ENCODE assay signal across 8 cellular contexts in genomic region chr3:151084893-151085226, GRCh38. TPM values are rescaled to one million over a fixed set of nuclear protein-coding genes. Genes with fewer than 3 reads are reported as not detected.
DNase-seq lines count a peak whose midpoint lies in the region; ATAC-seq lines count a peak whose summit lies in the region.

No MANE protein-coding gene starts in this region.

- no peaks in the 10 kb centered on the region for H3K36me3 Mint-ChIP-seq in activated CD4-positive, alpha-beta T cell treated with anti-CD3 and anti-CD28 coated beads, Interleukin-2, amount 10 ng/mL, durations not matched to agents 24 days and 14 days (ENCODE audit: low read depth)
- H3K36me3 Mint-ChIP-seq in activated naive CD8-positive, alpha-beta T cell treated with anti-CD3 and anti-CD28 coated beads, Interleukin-2, amount 50 U/mL, for 24 hours (ENCODE audit: low read depth) = no peaks in the 10 kb centered on the region

- intact Hi-C loops in activated CD4-positive, alpha-beta T cell treated with anti-CD3 and anti-CD28 coated beads, Interleukin-2, amount 10 ng/mL, durations not matched to agents 24 days and 14 days (cut with micrococcal nuclease) = loop anchor here (5.0 to 10.0 kb wide), 7 partner anchors 122 to 1273 kb away; partner anchors contain the start of genes ERICH6 and RNF13

- H3K4me3 Mint-ChIP-seq in activated CD4-positive, alpha-beta T cell treated with anti-CD3 and anti-CD28 coated beads, Interleukin-2, amount 10 ng/mL, durations not matched to agents 24 days and 14 days = peak overlapping the region; percentile 73
- peak overlapping the region; percentile 66 for H3K4me3 Mint-ChIP-seq in activated naive CD8-positive, alpha-beta T cell treated with anti-CD3 and anti-CD28 coated beads, Interleukin-2, amount 50 U/mL, for 24 hours

- no peak for DNase-seq in activated CD4-positive, alpha-beta T cell treated with anti-CD3 and anti-CD28 coated beads, Interleukin-2, amount 10 ng/mL, durations not matched to agents 24 days and 14 days
- no peak for DNase-seq in activated CD4-positive, alpha-beta T cell treated with anti-CD3 and anti-CD28 coated beads for 4 hours
- no peak for DNase-seq in activated naive CD8-positive, alpha-beta T cell treated with anti-CD3 and anti-CD28 coated beads, Interleukin-2, amount 50 U/mL, for 24 hours
- DNase-seq in EL (no peak), MV-4-11 (lab: John Stamatoyannopoulos, UW) (no peak)

- no peaks in the 10 kb centered on the region for H3K9me3 Mint-ChIP-seq in activated CD4-positive, alpha-beta T cell treated with anti-CD3 and anti-CD28 coated beads, Interleukin-2, amount 10 ng/mL, durations not matched to agents 24 days and 14 days
- no peaks in the 10 kb centered on the region for H3K9me3 Mint-ChIP-seq in activated naive CD8-positive, alpha-beta T cell treated with anti-CD3 and anti-CD28 coated beads, Interleukin-2, amount 50 U/mL, for 24 hours

- peak overlapping the region; percentile 68 for H3K27ac ChIP-seq in layer of hippocampus (ENCODE audit: low read depth, low read length)
- peak overlapping the region; percentile 44 for H3K27ac ChIP-seq in temporal lobe (ENCODE audit: low read depth, low read length)

- H3K4me1 Mint-ChIP-seq in activated CD4-positive, alpha-beta T cell treated with anti-CD3 and anti-CD28 coated beads, Interleukin-2, amount 10 ng/mL, durations not matched to agents 24 days and 14 days = peaks cover 8% of the 10 kb centered on the region
- peaks cover 14% of the 10 kb centered on the region for H3K4me1 Mint-ChIP-seq in activated naive CD8-positive, alpha-beta T cell treated with anti-CD3 and anti-CD28 coated beads, Interleukin-2, amount 50 U/mL, for 24 hours

- no peaks in the 10 kb centered on the region for H3K27me3 ChIP-seq in layer of hippocampus (ENCODE audit: control insufficient read depth, insufficient read depth, low read length)

- ATAC-seq in activated naive CD8-positive, alpha-beta T cell treated with anti-CD3 and anti-CD28 coated beads, Interleukin-2, amount 50 U/mL, for 24 hours = no peak
- ATAC-seq in GM18873 (IDR thresholded peaks at IDR 0.05; ENCODE audit: low FRiP score, unreplicated experiment) = no peak

- peaks cover 68% of the 10 kb centered on the region for H3K27me3 Mint-ChIP-seq in activated CD4-positive, alpha-beta T cell treated with anti-CD3 and anti-CD28 coated beads, Interleukin-2, amount 10 ng/mL, durations not matched to agents 24 days and 14 days
- peaks cover 54% of the 10 kb centered on the region for H3K27me3 Mint-ChIP-seq in activated naive CD8-positive, alpha-beta T cell treated with anti-CD3 and anti-CD28 coated beads, Interleukin-2, amount 50 U/mL, for 24 hours

- no peak overlapping the region for H3K27ac Mint-ChIP-seq in activated CD4-positive, alpha-beta T cell treated with anti-CD3 and anti-CD28 coated beads, Interleukin-2, amount 10 ng/mL, durations not matched to agents 24 days and 14 days
- no peak overlapping the region for H3K27ac Mint-ChIP-seq in activated naive CD8-positive, alpha-beta T cell treated with anti-CD3 and anti-CD28 coated beads, Interleukin-2, amount 50 U/mL, for 24 hours

RNA-seq across cellular contexts. Expression of gene MED12L, which starts 0.6 kb away (rescaled TPM):
- 2.5 and 4.9 TPM in 2 replicates for total RNA-seq in activated CD4-positive, alpha-beta T cell treated with anti-CD3 and anti-CD28 coated beads, Interleukin-2, amount 10 ng/mL, durations not matched to agents 24 days and 14 days
- total RNA-seq in temporal lobe = 5.4 TPM
